Comparison of ENCODE assay signal across 19 cellular contexts in the genomic region with DNA sequence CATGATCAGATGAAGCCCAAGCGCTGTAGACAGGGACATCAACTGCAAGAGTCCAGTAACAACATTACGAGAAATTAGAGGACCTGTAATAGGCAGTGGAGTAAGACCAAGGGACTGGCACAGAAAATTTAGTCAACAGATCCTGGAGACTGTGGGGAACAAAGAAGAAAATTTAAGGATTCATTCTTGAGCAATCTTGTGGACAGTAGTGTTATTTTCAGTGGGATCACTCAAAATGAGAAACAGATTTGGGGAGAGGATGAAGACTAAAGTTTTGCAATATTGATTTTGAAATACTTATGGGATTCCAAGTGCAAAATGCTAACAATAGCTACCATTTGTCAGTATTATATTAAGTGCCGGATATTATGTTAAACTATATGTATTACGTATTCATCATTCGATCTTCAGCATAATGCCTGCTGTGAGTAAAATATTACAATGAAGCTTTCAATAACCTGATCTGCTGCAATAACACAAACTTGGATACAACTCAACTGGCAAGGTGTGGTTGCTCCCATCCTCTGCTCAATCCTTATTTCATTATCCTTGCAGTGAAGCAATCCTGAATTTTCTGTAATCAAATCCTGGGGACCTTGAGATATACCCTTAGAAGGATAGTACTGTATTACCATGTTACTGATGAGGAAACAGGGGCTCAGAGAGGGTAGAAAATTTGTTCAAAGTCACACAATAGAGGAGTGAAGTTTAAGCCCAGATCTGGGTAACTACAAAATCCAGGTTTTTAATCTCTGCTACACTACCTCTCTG.
A peak's percentile ranks its signal among the peaks of the same experiment; 100 is the strongest.
DNase-seq lines count a peak whose midpoint lies in the region; ATAC-seq and TF ChIP-seq lines count a peak whose summit lies in the region.
"Had no signal": no experiment of that assay in that cellular context is flagged by ENCODE, and none has a peak within 500 bp of the region (broad histone marks: within the 10 kb centered on the region; RNA-seq: fewer than 3 reads in every experiment).

No MANE protein-coding gene starts in this region.

- no peaks in the 10 kb centered on the region for H3K9me2 ChIP-seq in hepatocyte (replicated peaks; ENCODE audit: insufficient read depth)

- no peaks in the 10 kb centered on the region for H4K20me1 ChIP-seq in hepatocyte (ENCODE audit: insufficient read depth, poor library complexity, severe bottlenecking)

- no peak overlapping the region for H3K4me2 ChIP-seq in hepatocyte

- 98% methylated on average over 5 of the region's 5 CpGs for WGBS in hepatocyte (ENCODE audit: low lambda C conversion rate, missing lambda C conversion rate)

- H3K4me3 ChIP-seq in right atrium auricular region (no peak overlapping the region), breast epithelium (no peak overlapping the region), hepatocyte (no peak overlapping the region)
- H3K4me3 ChIP-seq: adrenal gland, prostate gland had no signal

- H3K27me3 ChIP-seq in right atrium auricular region, result no peaks in the 10 kb centered on the region
- H3K27me3 ChIP-seq in breast epithelium, result no peaks in the 10 kb centered on the region
- no peaks in the 10 kb centered on the region for H3K27me3 ChIP-seq in hepatocyte
- H3K27me3 ChIP-seq: adrenal gland had no signal

- H3K9me3 Mint-ChIP-seq in activated naive CD4-positive, alpha-beta T cell treated with anti-CD3 and anti-CD28 coated beads, Interleukin-2, amount 50 U/mL, for 72 hours, result peaks cover 4 to 10% of the 10 kb centered on the region in 2 donors
- H3K9me3 Mint-ChIP-seq: immature natural killer cell had no signal

- intact Hi-C loops in left cardiac atrium (cut with DNase I), result no loop called here
- intact Hi-C loops in breast epithelium (cut with DNase I; ENCODE audit: low total_unique reads), result no loop called here

- H3K27ac ChIP-seq in right atrium auricular region, result peak overlapping the region; percentile 35 to 37
- peak overlapping the region; percentile 19 to 80 for H3K27ac ChIP-seq in breast epithelium
- H3K27ac ChIP-seq in hepatocyte, result peak overlapping the region; percentile 82
- H3K27ac ChIP-seq: adrenal gland, prostate gland had no signal

- H3K27ac Mint-ChIP-seq in activated naive CD4-positive, alpha-beta T cell treated with anti-CD3 and anti-CD28 coated beads, Interleukin-2, amount 50 U/mL, for 72 hours, result no peak overlapping the region
- H3K27ac Mint-ChIP-seq: naive thymus-derived CD4-positive, alpha-beta T cell; WTC11 had no signal

- H3K36me3 Mint-ChIP-seq in activated naive CD4-positive, alpha-beta T cell treated with anti-CD3 and anti-CD28 coated beads, Interleukin-2, amount 50 U/mL, for 72 hours, result peaks cover 81 to 92% of the 10 kb centered on the region in 2 donors

- ATAC-seq in left cardiac atrium (no peak), GM18519 (IDR thresholded peaks at IDR 0.05; ENCODE audit: low FRiP score, unreplicated experiment) (no peak)
- no peak for ATAC-seq in activated naive CD4-positive, alpha-beta T cell treated with anti-CD3 and anti-CD28 coated beads, Interleukin-2, amount 50 U/mL, for 72 hours
- ATAC-seq: naive thymus-derived CD4-positive, alpha-beta T cell; stimulated activated naive CD8-positive, alpha-beta T cell treated with anti-CD3 and anti-CD28 coated beads, Interleukin-15, Interleukin-2, amounts not matched to agents 100 U/mL and 50 U/mL, for 24 hours; WTC11 had no signal

- DNase-seq in right atrium auricular region (ENCODE audit: low spot score) (no peak), left cardiac atrium (no peak), breast epithelium (ENCODE audit: low spot score in 2 of 2) (no peak), hepatocyte (ENCODE audit: low spot score) (no peak), NCI-H748 treated with DMSO at 0.1 percent for 48 hours (lab: John Stamatoyannopoulos, UW) (no peak)
- no peak for DNase-seq in activated naive CD4-positive, alpha-beta T cell treated with anti-CD3 and anti-CD28 coated beads, Interleukin-2, amount 50 U/mL, for 72 hours (ENCODE audit: low spot score in 2 of 2)
- no peak for DNase-seq in stimulated activated naive CD4-positive, alpha-beta T cell (lab: John Stamatoyannopoulos, UW)
- DNase-seq: adrenal gland; immature natural killer cell; MM.1S; naive thymus-derived CD4-positive, alpha-beta T cell; NCI-H187; NCI-H446 treated with DMSO at 0.1 percent for 48 hours; SIG-M5; stimulated activated naive CD8-positive, alpha-beta T cell treated with anti-CD3 and anti-CD28 coated beads, Interleukin-15, Interleukin-2, amounts not matched to agents 100 U/mL and 50 U/mL, for 24 hours; T-helper 2 cell had no signal

- no peak overlapping the region for H2AFZ ChIP-seq in hepatocyte

- TF ChIP-seq POLR2A in breast epithelium (IDR thresholded peaks at IDR 0.05), result no peak

- H3K36me3 ChIP-seq in right atrium auricular region, result peaks cover 1% of the 10 kb centered on the region
- H3K36me3 ChIP-seq in breast epithelium, result peaks cover under 1% of the 10 kb centered on the region
- H3K36me3 ChIP-seq in hepatocyte (replicated peaks; ENCODE audit: insufficient read depth, low read depth), result peaks cover 4% of the 10 kb centered on the region
- H3K36me3 ChIP-seq: adrenal gland, prostate gland had no signal

- peaks cover 7% of the 10 kb centered on the region for H3K79me2 ChIP-seq in hepatocyte

- no peaks in the 10 kb centered on the region for H3K9me3 ChIP-seq in right atrium auricular region
- no peaks in the 10 kb centered on the region for H3K9me3 ChIP-seq in breast epithelium
- H3K9me3 ChIP-seq in hepatocyte (ENCODE audit: low read depth), result no peaks in the 10 kb centered on the region
- H3K9me3 ChIP-seq: adrenal gland, prostate gland had no signal

- TF ChIP-seq CTCF in right atrium auricular region (IDR thresholded peaks at IDR 0.05) (no peak), breast epithelium (IDR thresholded peaks at IDR 0.05) (no peak), hepatocyte (IDR thresholded peaks at IDR 0.05; ENCODE audit: poor library complexity) (no peak)

- H3K4me1 ChIP-seq in right atrium auricular region (peaks cover 0 to 10% of the 10 kb centered on the region in 2 donors), breast epithelium (no peaks in the 10 kb centered on the region), hepatocyte (ENCODE audit: insufficient read depth) (peaks cover 9% of the 10 kb centered on the region)
- H3K4me1 ChIP-seq: prostate gland had no signal
